ENCODE assay signal across 8 cellular contexts in genomic region chr17:143785-144281, GRCh38. TPM values are rescaled to one million over a fixed set of nuclear protein-coding genes. Genes with fewer than 3 reads are reported as not detected.
DNase-seq lines count a peak whose midpoint lies in the region; ATAC-seq and TF ChIP-seq lines count a peak whose summit lies in the region.

No MANE protein-coding gene starts in this region.

- H3K4me1 ChIP-seq in Peyer's patch = no peaks in the 10 kb centered on the region

- H3K27me3 Mint-ChIP-seq in stimulated activated naive B cell treated with anti-CD40 and anti-IgM and Interleukin-4, amounts not matched to agents 10 μg/mL and 1 μg/mL and 100 μg/mL, for 72 hours = peaks cover 10 to 27% of the 10 kb centered on the region in 2 donors

- TF ChIP-seq RAD21 in neural cell (conservative IDR thresholded peaks at IDR 0.05) = peak; percentile 76

- no peaks in the 10 kb centered on the region for H3K36me3 Mint-ChIP-seq in stimulated activated naive B cell treated with anti-CD40 and anti-IgM and Interleukin-4, amounts not matched to agents 10 μg/mL and 1 μg/mL and 100 μg/mL, for 72 hours

- H3K9me3 Mint-ChIP-seq in stimulated activated naive B cell treated with anti-CD40 and anti-IgM and Interleukin-4, amounts not matched to agents 10 μg/mL and 1 μg/mL and 100 μg/mL, for 72 hours = no peaks in the 10 kb centered on the region

- ATAC-seq in stimulated activated naive B cell treated with anti-CD40 and anti-IgM and Interleukin-4, amounts not matched to agents 10 μg/mL and 1 μg/mL and 100 μg/mL, for 72 hours (replicated peaks) = peak; percentile 90

- H3K4me3 Mint-ChIP-seq in stimulated activated naive B cell treated with anti-CD40 and anti-IgM and Interleukin-4, amounts not matched to agents 10 μg/mL and 1 μg/mL and 100 μg/mL, for 72 hours = no peak overlapping the region

- H3K4me3 ChIP-seq in HL-60 (replicated peaks; ENCODE audit: insufficient read depth, low read length) = no peak overlapping the region
- H3K4me3 ChIP-seq in Peyer's patch = no peak overlapping the region
- H3K4me3 ChIP-seq in neural cell (ENCODE audit: low read length) = no peak overlapping the region

- H3F3A ChIP-seq in neural cell (ENCODE audit: insufficient read depth, low read length, poor library complexity, severe bottlenecking) = no peaks in the 10 kb centered on the region

- no peaks in the 10 kb centered on the region for H3K9me2 ChIP-seq in neural cell (ENCODE audit: insufficient read depth, low read length)

- no peaks in the 10 kb centered on the region for H3K9me3 ChIP-seq in Peyer's patch
- no peaks in the 10 kb centered on the region for H3K9me3 ChIP-seq in neural cell (ENCODE audit: low read length)

- TF ChIP-seq POLR2A in Peyer's patch (IDR thresholded peaks at IDR 0.05) = no peak

- H3K4me1 Mint-ChIP-seq in stimulated activated naive B cell treated with anti-CD40 and anti-IgM and Interleukin-4, amounts not matched to agents 10 μg/mL and 1 μg/mL and 100 μg/mL, for 72 hours = peaks cover 4 to 5% of the 10 kb centered on the region in 2 donors

- H3K27ac Mint-ChIP-seq in stimulated activated naive B cell treated with anti-CD40 and anti-IgM and Interleukin-4, amounts not matched to agents 10 μg/mL and 1 μg/mL and 100 μg/mL, for 72 hours = no peak overlapping the region

- no peak for TF ChIP-seq EP300 in neural cell (conservative IDR thresholded peaks at IDR 0.05; ENCODE audit: poor library complexity, severe bottlenecking)

- TF ChIP-seq CTCF in HL-60 (IDR thresholded peaks at IDR 0.05; ENCODE audit: insufficient read depth, low read length) (peak; percentile 11), Peyer's patch (IDR thresholded peaks at IDR 0.05) (peak; percentile 86 to 96 (median 92)), neural cell (IDR thresholded peaks at IDR 0.05; ENCODE audit: poor library complexity, severe bottlenecking) (peak; percentile 76)

- H3K27me3 ChIP-seq in HL-60 (ENCODE audit: insufficient read depth, poor library complexity, severe bottlenecking) (no peaks in the 10 kb centered on the region), Peyer's patch (no peaks in the 10 kb centered on the region), neural cell (ENCODE audit: insufficient read depth, low read depth, low read length) (no peaks in the 10 kb centered on the region)

- H3K27ac ChIP-seq in HL-60 (replicated peaks) (no peak overlapping the region), Peyer's patch (no peak overlapping the region), neural cell (ENCODE audit: low read length) (no peak overlapping the region)

- no peaks in the 10 kb centered on the region for H3K79me2 ChIP-seq in neural cell (replicated peaks; ENCODE audit: insufficient read depth, low read length)

- DNase-seq in Daoy (ENCODE audit: low read depth) = peak; percentile 85
- DNase-seq in HL-60 (ENCODE audit: low read depth in 1 of 2, low spot score in 1 of 2) = peak; percentile 36 to 60
- DNase-seq in Peyer's patch = peak; percentile 58 to 94 (median 88)
- DNase-seq in activated T-cell treated with anti-CD3 and anti-CD28 coated beads, Interleukin-2, amount 50 U/mL, for 48 hours = peak; percentile 91 to 95
- peak; percentile 45 for DNase-seq in fibroblast of gingiva (ENCODE audit: low read depth)
- DNase-seq in stimulated activated naive B cell treated with anti-CD40 and anti-IgM and Interleukin-4, amounts not matched to agents 10 μg/mL and 1 μg/mL and 100 μg/mL, for 72 hours = peak; percentile 79
- DNase-seq in GF-D8 (lab: John Stamatoyannopoulos, UW) = no peak

- no peak overlapping the region for H3K4me2 ChIP-seq in neural cell (ENCODE audit: low read length)

- no peak overlapping the region for H3K9ac ChIP-seq in neural cell (ENCODE audit: low read length)

- H3K36me3 ChIP-seq in Peyer's patch (no peaks in the 10 kb centered on the region), neural cell (ENCODE audit: insufficient read depth, low read length) (no peaks in the 10 kb centered on the region)

- no peaks in the 10 kb centered on the region for H4K20me1 ChIP-seq in neural cell (ENCODE audit: insufficient read depth)

- H2AFZ ChIP-seq in neural cell (ENCODE audit: low read depth, low read length) = no peak overlapping the region

TF ChIP-seq in neural cell, 6 proteins besides CTCF, POLR2A, EP300 and RAD21:
- TF ChIP-seq SMC3 (conservative IDR thresholded peaks at IDR 0.05; ENCODE audit: poor library complexity) = peak; percentile 70
- TF ChIP-seq POLR2AphosphoS5 (IDR thresholded peaks at IDR 0.05) = no peak

RNA-seq across cellular contexts. Expression of gene SCGB1C2, which starts 6.5 kb away (rescaled TPM):
- not detected in 2 replicates for total RNA-seq in Daoy (2014; rRNA removed; shearing (Covaris generic))
- not detected for total RNA-seq in Peyer's patch
- not detected in 2 replicates for polyA plus RNA-seq in neural cell
- polyA minus RNA-seq in neural cell = not detected in 2 replicates

RNA-seq across cellular contexts. Expression of gene DOC2B, which starts 37.6 kb away (rescaled TPM):
- 3.7 and 8.5 TPM in 2 replicates for total RNA-seq in Daoy (2014; rRNA removed; shearing (Covaris generic))
- 10 to 100 TPM in 1 of 4 donors, 1 to 10 TPM in 3; 4.2 to 29.7 (median 6.1) TPM for total RNA-seq in Peyer's patch
- polyA plus RNA-seq in neural cell = 4.8 TPM in 2 replicates
- polyA minus RNA-seq in neural cell = 12.8 and 14.1 TPM in 2 replicates

Comparison
In these comparisons a context has a peak if more than half of its experiments do, and no peak if none do; other contexts are left out.
1. CTCF ChIP-seq: peak in every context shown above with its lines; median percentile 92 in Peyer's patch; 76 in neural cell; 11 in HL-60.